ENCODE assay signal across 11 cellular contexts in the genomic region with DNA sequence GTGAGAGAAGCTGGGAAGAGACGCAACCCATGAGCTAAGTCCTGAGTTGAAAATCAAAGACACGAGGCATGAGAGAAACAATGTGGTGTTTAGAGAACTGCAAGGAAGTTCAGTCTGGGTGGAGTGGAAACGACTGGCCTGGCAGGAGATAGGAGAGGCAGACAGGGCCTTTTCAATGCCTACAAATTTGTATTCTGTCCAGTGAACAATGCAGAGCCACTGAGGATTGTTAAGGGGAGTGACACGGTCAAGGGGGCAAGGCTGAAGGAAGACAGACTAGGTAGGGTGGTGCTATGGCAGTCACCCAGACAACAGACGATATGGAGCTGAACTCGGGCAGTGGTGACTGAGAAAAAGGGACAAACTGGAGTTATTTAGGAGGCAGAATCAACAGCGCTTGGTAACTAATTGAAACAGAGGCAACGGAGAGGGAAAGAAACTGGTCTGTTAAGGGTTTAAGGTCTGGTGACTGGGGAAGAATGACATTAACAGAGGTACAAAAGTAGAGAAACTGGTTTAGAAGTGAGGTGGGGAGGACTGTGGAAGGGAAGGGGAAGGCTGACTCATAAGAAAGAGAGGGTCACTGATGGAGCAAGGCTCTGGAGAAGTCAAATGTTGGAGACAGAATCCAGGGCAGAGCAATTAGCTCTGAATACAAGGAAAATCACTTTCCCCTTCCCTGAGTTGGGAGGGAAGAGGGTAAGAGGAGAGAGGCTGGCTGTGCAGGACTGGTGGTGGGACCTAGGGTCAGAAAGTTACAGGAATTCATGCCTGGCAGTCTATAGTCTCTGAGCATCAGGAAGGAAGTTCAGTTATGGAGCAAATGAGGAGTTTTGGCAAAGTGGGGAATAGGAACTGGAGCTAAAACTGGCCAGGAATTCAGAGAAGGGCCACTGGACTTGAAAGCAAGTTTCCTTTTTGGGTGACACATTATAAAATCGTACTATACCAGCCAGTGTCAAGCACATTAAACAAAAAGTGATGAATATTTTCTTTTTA.
DNase-seq lines count a peak whose midpoint lies in the region; ATAC-seq and TF ChIP-seq lines count a peak whose summit lies in the region.
"Had no signal": no experiment of that assay in that cellular context is flagged by ENCODE, and none has a peak within 500 bp of the region (broad histone marks: within the 10 kb centered on the region; RNA-seq: fewer than 3 reads in every experiment).

No MANE protein-coding gene starts in this region.

- H3K27ac ChIP-seq in ascending aorta (peak overlapping the region; percentile 47 to 53), heart left ventricle (peak overlapping the region in 11 of 12 donors; percentile 19 to 70 (median 55))
- H3K27ac ChIP-seq: body of pancreas had no signal

- peak in 3 of 4 donors; percentile 60 to 79 (median 78) for ATAC-seq in heart left ventricle
- ATAC-seq in mucosa of descending colon, result no peak
- ATAC-seq in GM18861 (IDR thresholded peaks at IDR 0.05; ENCODE audit: unreplicated experiment), result no peak
- ATAC-seq: body of pancreas had no signal

- no peaks in the 10 kb centered on the region for H3K9me3 Mint-ChIP-seq in osteocyte (ENCODE audit: unreplicated experiment)
- H3K9me3 Mint-ChIP-seq: IgD-negative memory B cell had no signal

- H3K36me3 Mint-ChIP-seq in osteocyte (ENCODE audit: unreplicated experiment), result peaks cover 11% of the 10 kb centered on the region
- H3K36me3 Mint-ChIP-seq: IgD-negative memory B cell had no signal

- intact Hi-C loops in ascending aorta (cut with DNase I) (no loop called here), heart left ventricle (cut with DNase I) (no loop called here), mucosa of descending colon (cut with DNase I, micrococcal nuclease) (no loop called here)

- H3K4me1 ChIP-seq in ascending aorta (peaks cover 0 to 6% of the 10 kb centered on the region in 2 donors), heart left ventricle (peaks cover 0 to 55% (median 42%) of the 10 kb centered on the region in 12 donors), mucosa of descending colon (ENCODE audit: low read depth) (no peaks in the 10 kb centered on the region)
- H3K4me1 ChIP-seq: body of pancreas had no signal

- H3K36me3 ChIP-seq in ascending aorta (no peaks in the 10 kb centered on the region), heart left ventricle (no peaks in the 10 kb centered on the region), mucosa of descending colon (ENCODE audit: low read depth) (no peaks in the 10 kb centered on the region)

- H3K4me3 Mint-ChIP-seq in osteocyte (ENCODE audit: unreplicated experiment), result no peak overlapping the region
- H3K4me3 Mint-ChIP-seq: IgD-negative memory B cell had no signal

- DNase-seq in ELF-1 (ENCODE audit: low read depth, low spot score) (peak; percentile 89), ascending aorta (ENCODE audit: low spot score in 2 of 2) (no peak), heart left ventricle (no peak), osteocyte (ENCODE audit: extremely low spot score, unreplicated experiment) (no peak), DMS114 treated with DMSO at 0.1 percent for 48 hours (lab: John Stamatoyannopoulos, UW; ENCODE audit: unreplicated experiment) (no peak), mucosa of descending colon (no peak)
- DNase-seq in stimulated activated naive CD4-positive, alpha-beta T cell (lab: John Stamatoyannopoulos, UW), result no peak
- DNase-seq: body of pancreas, T-helper 1 cell had no signal

- H3K9me3 ChIP-seq in ascending aorta (no peaks in the 10 kb centered on the region), heart left ventricle (no peaks in the 10 kb centered on the region), mucosa of descending colon (no peaks in the 10 kb centered on the region)
- H3K9me3 ChIP-seq: body of pancreas had no signal

- H3K27me3 ChIP-seq in ascending aorta (no peaks in the 10 kb centered on the region), heart left ventricle (no peaks in the 10 kb centered on the region)
- H3K27me3 ChIP-seq: body of pancreas had no signal

- TF ChIP-seq CTCF in ascending aorta (IDR thresholded peaks at IDR 0.05) (no peak), heart left ventricle (IDR thresholded peaks at IDR 0.05) (no peak), osteocyte (IDR thresholded peaks at IDR 0.05) (no peak), mucosa of descending colon (IDR thresholded peaks at IDR 0.05) (no peak)

- H3K4me1 Mint-ChIP-seq in osteocyte (ENCODE audit: unreplicated experiment), result peaks cover 37% of the 10 kb centered on the region
- H3K4me1 Mint-ChIP-seq: IgD-negative memory B cell had no signal

- H3K27me3 Mint-ChIP-seq in osteocyte (ENCODE audit: unreplicated experiment), result no peaks in the 10 kb centered on the region

- no peak for TF ChIP-seq POLR2A in heart left ventricle (IDR thresholded peaks at IDR 0.05)

- no peak overlapping the region for H3K4me3 ChIP-seq in ascending aorta
- H3K4me3 ChIP-seq in heart left ventricle, result no peak overlapping the region
- H3K4me3 ChIP-seq in mucosa of descending colon, result no peak overlapping the region
- H3K4me3 ChIP-seq: body of pancreas had no signal

- peak overlapping the region; percentile 69 for H3K27ac Mint-ChIP-seq in osteocyte (ENCODE audit: unreplicated experiment)
- H3K27ac Mint-ChIP-seq: IgD-negative memory B cell had no signal

- 39 to 53% (median 45%) methylated on average over 9 of the region's 9 CpGs for WGBS in heart left ventricle, 4 donors

Comparison
In these comparisons a context has a peak if more than half of its experiments do, and no peak if none do; other contexts are left out.
1. ATAC-seq: peak in heart left ventricle (3 of 4); none in mucosa of descending colon (single experiment) and GM18861 (single experiment).